8 cellular contexts compared by ENCODE assay signal in genomic region chr1:145965119-145965744, GRCh38. TPM values are rescaled to one million over a fixed set of nuclear protein-coding genes. Genes with fewer than 3 reads are reported as not detected.
DNase-seq lines count a peak whose midpoint lies in the region; ATAC-seq lines count a peak whose summit lies in the region.

No MANE protein-coding gene starts in this region.

- no peaks in the 10 kb centered on the region for H3K27me3 ChIP-seq in HAP-1 (ENCODE audit: low read depth)
- H3K27me3 ChIP-seq in right cardiac atrium (ENCODE audit: control insufficient read depth, insufficient read depth) = no peaks in the 10 kb centered on the region

- in situ Hi-C loops in HAP-1 (cut with MboI; ENCODE audit: low sequenced_read_pairs) = no loop called here

- WGBS in right cardiac atrium = 2% methylated on average over 5 of the region's 5 CpGs

- POLR2A ChIA-PET in activated CD4-positive, alpha-beta memory T cell treated with anti-CD3 and anti-CD28 coated beads, Interleukin-2, amount 10 ng/mL, durations not matched to agents 7 days and 5 days (lab: Charles Lee) = interaction anchor here (1.0 to 12.6 kb wide), 30 partner anchors 8 to 684 kb away, joined by 3 to 264 read pairs (median 7); partner anchors contain the start of genes ANKRD35, NUDT17, PEX11B and PIAS3

- H3K4me1 ChIP-seq in HAP-1 = peaks cover 29% of the 10 kb centered on the region
- H3K4me1 ChIP-seq in right cardiac atrium (ENCODE audit: control insufficient read depth, insufficient read depth, low read length) = peaks cover 8% of the 10 kb centered on the region

- peak overlapping the region; percentile 79 for H3K27ac Mint-ChIP-seq in activated CD4-positive, alpha-beta memory T cell treated with anti-CD3 and anti-CD28 coated beads, Interleukin-2, amount 10 ng/mL, durations not matched to agents 7 days and 5 days

- peak overlapping the region; percentile 96 for H3K4me3 Mint-ChIP-seq in activated CD4-positive, alpha-beta memory T cell treated with anti-CD3 and anti-CD28 coated beads, Interleukin-2, amount 10 ng/mL, durations not matched to agents 7 days and 5 days

- H3K9me3 Mint-ChIP-seq in activated CD4-positive, alpha-beta memory T cell treated with anti-CD3 and anti-CD28 coated beads, Interleukin-2, amount 10 ng/mL, durations not matched to agents 7 days and 5 days = peaks cover 5% of the 10 kb centered on the region

- CTCF ChIA-PET in activated CD4-positive, alpha-beta memory T cell treated with anti-CD3 and anti-CD28 coated beads, Interleukin-2, amount 10 ng/mL, durations not matched to agents 7 days and 5 days (lab: Charles Lee) = interaction anchor here (0.6 to 4.7 kb wide), 17 partner anchors 13 to 120 kb away, joined by 3 to 69 read pairs (median 6); partner anchors contain the start of genes ITGA10, NUDT17, PIAS3 and RBM8A

- intact Hi-C loops in right cardiac atrium (cut with DNase I) = loop anchor here in 2 of 4 donors (5.0 to 10.0 kb wide), 2 partner anchors 42 to 70 kb away; no protein-coding TSS in a partner anchor

- H3K9me3 ChIP-seq in HAP-1 (no peaks in the 10 kb centered on the region), right cardiac atrium (ENCODE audit: control insufficient read depth, low read length) (no peaks in the 10 kb centered on the region)

- no peaks in the 10 kb centered on the region for H3K36me3 ChIP-seq in HAP-1 (replicated peaks)

- H3K27ac ChIP-seq in right cardiac atrium (ENCODE audit: low read length) (no peak overlapping the region), skin epidermis (peak overlapping the region in 20 of 21 experiments; percentile 56 to 92 (median 85))

- H3K27me3 Mint-ChIP-seq in activated CD4-positive, alpha-beta memory T cell treated with anti-CD3 and anti-CD28 coated beads, Interleukin-2, amount 10 ng/mL, durations not matched to agents 7 days and 5 days = no peaks in the 10 kb centered on the region

- ATAC-seq in right cardiac atrium (no peak), HG03175 (IDR thresholded peaks at IDR 0.05; ENCODE audit: unreplicated experiment) (no peak), esophagus mucosa (no peak)

- H3K36me3 Mint-ChIP-seq in activated CD4-positive, alpha-beta memory T cell treated with anti-CD3 and anti-CD28 coated beads, Interleukin-2, amount 10 ng/mL, durations not matched to agents 7 days and 5 days (ENCODE audit: low read depth) = peaks cover 17% of the 10 kb centered on the region

- peaks cover 44% of the 10 kb centered on the region for H3K4me1 Mint-ChIP-seq in activated CD4-positive, alpha-beta memory T cell treated with anti-CD3 and anti-CD28 coated beads, Interleukin-2, amount 10 ng/mL, durations not matched to agents 7 days and 5 days

- H3K4me3 ChIP-seq in HAP-1 (peak overlapping the region; percentile 44), right cardiac atrium (ENCODE audit: low read length) (peak overlapping the region; percentile 76), skin epidermis (peak overlapping the region; percentile 36 to 60 (median 51))

- DNase-seq in HAP-1 (ENCODE audit: low spot score in 2 of 2) = no peak
- no peak for DNase-seq in activated CD4-positive, alpha-beta memory T cell treated with anti-CD3 and anti-CD28 coated beads, Interleukin-2, amount 10 ng/mL, durations not matched to agents 7 days and 5 days
- DNase-seq in right cardiac atrium = no peak
- no peak for DNase-seq in hippocampal formation (lab: John Stamatoyannopoulos, UW)
- DNase-seq in GM19240 (ENCODE audit: insufficient read length, low spot score) = no peak

RNA-seq across cellular contexts. Expression of gene POLR3GL, which starts 0.7 kb away (rescaled TPM):
- total RNA-seq in activated CD4-positive, alpha-beta memory T cell treated with anti-CD3 and anti-CD28 coated beads, Interleukin-2, amount 10 ng/mL, durations not matched to agents 7 days and 5 days = 10 to 100 TPM; 32.4 to 33.7 TPM
- total RNA-seq in right cardiac atrium (10 to 100 TPM; 51.4 to 54.4 (median 52.5) TPM), esophagus mucosa (6.1 TPM)
- polyA plus RNA-seq in right cardiac atrium = 94.7 TPM

RNA-seq across cellular contexts. Expression of gene ANKRD34A, which starts 0.9 kb away (rescaled TPM):
- total RNA-seq in activated CD4-positive, alpha-beta memory T cell treated with anti-CD3 and anti-CD28 coated beads, Interleukin-2, amount 10 ng/mL, durations not matched to agents 7 days and 5 days = 1 to 10 TPM; 2.9 to 3.7 TPM
- total RNA-seq in right cardiac atrium = 1 to 10 TPM; 1.7 to 3.9 (median 3.7) TPM
- polyA plus RNA-seq in right cardiac atrium = 1.8 TPM
- 0.12 TPM for total RNA-seq in esophagus mucosa

RNA-seq across cellular contexts. Expression of gene LIX1L, which starts 7.4 kb away (rescaled TPM):
- total RNA-seq in activated CD4-positive, alpha-beta memory T cell treated with anti-CD3 and anti-CD28 coated beads, Interleukin-2, amount 10 ng/mL, durations not matched to agents 7 days and 5 days = 10 to 100 TPM; 50.3 to 51.0 TPM
- 10 to 100 TPM; 25.4 to 39.2 (median 28.4) TPM for total RNA-seq in right cardiac atrium
- polyA plus RNA-seq in right cardiac atrium = 11.9 TPM
- 4.3 TPM for total RNA-seq in esophagus mucosa

RNA-seq across cellular contexts. Expression of gene TXNIP, which starts 31.1 kb away (rescaled TPM):
- total RNA-seq in activated CD4-positive, alpha-beta memory T cell treated with anti-CD3 and anti-CD28 coated beads, Interleukin-2, amount 10 ng/mL, durations not matched to agents 7 days and 5 days = 100 to 1,000 TPM; 397 to 407 TPM
- total RNA-seq in right cardiac atrium = 100 to 1,000 TPM; 548 to 806 (median 632) TPM
- polyA plus RNA-seq in right cardiac atrium = 943 TPM
- 77.7 TPM for total RNA-seq in esophagus mucosa

RNA-seq across cellular contexts. Expression of gene RBM8A, which starts 37.9 kb away (rescaled TPM):
- 100 to 1,000 TPM; 168 to 174 TPM for total RNA-seq in activated CD4-positive, alpha-beta memory T cell treated with anti-CD3 and anti-CD28 coated beads, Interleukin-2, amount 10 ng/mL, durations not matched to agents 7 days and 5 days
- 10 to 100 TPM; 68.6 to 94.5 (median 74.4) TPM for total RNA-seq in right cardiac atrium
- polyA plus RNA-seq in right cardiac atrium = 64.1 TPM
- 152 TPM for total RNA-seq in esophagus mucosa
